In genomic region chr1:1724035-1724864, GRCh38 we compare ENCODE assay signal across 1 cellular context.
A peak's percentile ranks its signal among the peaks of the same experiment; 100 is the strongest.
TF ChIP-seq lines count a peak whose summit lies in the region.
"Not testable (repeated sequence)": the region's sequence is repeated elsewhere in the genome, so short reads cannot be mapped to it uniquely, and the experiment has no call there.

Gene CDK11A, minus strand, starts transcription at chr1:1724357. Its CDS starts 1,539 bp downstream, at chr1:1722818.

TF ChIP-seq in HepG2, 621 proteins besides CTCF, POLR2A, EP300 and RAD21 (continued from another document and continues in another):
- TF ChIP-seq, protein P1, sequence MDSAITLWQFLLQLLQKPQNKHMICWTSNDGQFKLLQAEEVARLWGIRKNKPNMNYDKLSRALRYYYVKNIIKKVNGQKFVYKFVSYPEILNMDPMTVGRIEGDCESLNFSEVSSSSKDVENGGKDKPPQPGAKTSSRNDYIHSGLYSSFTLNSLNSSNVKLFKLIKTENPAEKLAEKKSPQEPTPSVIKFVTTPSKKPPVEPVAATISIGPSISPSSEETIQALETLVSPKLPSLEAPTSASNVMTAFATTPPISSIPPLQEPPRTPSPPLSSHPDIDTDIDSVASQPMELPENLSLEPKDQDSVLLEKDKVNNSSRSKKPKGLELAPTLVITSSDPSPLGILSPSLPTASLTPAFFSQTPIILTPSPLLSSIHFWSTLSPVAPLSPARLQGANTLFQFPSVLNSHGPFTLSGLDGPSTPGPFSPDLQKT (CRISPR knock-in tag; IDR thresholded peaks at IDR 0.05; ENCODE audit: borderline replicate concordance): peak; percentile 68; the same call in 1 of the 2 replicates
- TF ChIP-seq PHF21A (CRISPR knock-in tag; IDR thresholded peaks at IDR 0.05) (peak; percentile 45; the same call in 1 of the 2 replicates), KDM2A (CRISPR knock-in tag; IDR thresholded peaks at IDR 0.05; ENCODE audit: borderline replicate concordance, low read depth) (peak; percentile 94), FOXA3 (CRISPR knock-in tag; IDR thresholded peaks at IDR 0.05) (peak; percentile 30; the same call in 1 of the 2 replicates), RXRB (CRISPR knock-in tag; IDR thresholded peaks at IDR 0.05; ENCODE audit: borderline replicate concordance) (peak; percentile 93), ZNF44 (CRISPR knock-in tag; IDR thresholded peaks at IDR 0.05) (0 out of 2 replicates have a peak, but pooled peaks have one; percentile 56), KMT2B (CRISPR knock-in tag; IDR thresholded peaks at IDR 0.05) (peak; percentile 91), BCL6 (CRISPR knock-in tag; IDR thresholded peaks at IDR 0.05) (0 out of 2 replicates have a peak, but pooled peaks have one; percentile 12), ELF1 (CRISPR knock-in tag; IDR thresholded peaks at IDR 0.05) (peak; percentile 97), KAT8 (CRISPR knock-in tag; IDR thresholded peaks at IDR 0.05) (peak; percentile 98), BORCS8-MEF2B (CRISPR knock-in tag; IDR thresholded peaks at IDR 0.05) (peak; percentile 40; the same call in 1 of the 2 replicates), POLR2AphosphoS5 (IDR thresholded peaks at IDR 0.05; ENCODE audit: low read depth, low read length) (peak; percentile 51), SOX5 (CRISPR knock-in tag; IDR thresholded peaks at IDR 0.05; ENCODE audit: borderline replicate concordance) (peak; percentile 16; the same call in 1 of the 2 replicates), DMAP1 (CRISPR knock-in tag; IDR thresholded peaks at IDR 0.05) (peak; percentile 30; the same call in 1 of the 2 replicates), GFI1 (CRISPR knock-in tag; IDR thresholded peaks at IDR 0.05; ENCODE audit: borderline replicate concordance) (peak; percentile 32; the same call in 1 of the 2 replicates), ZNF770 (CRISPR knock-in tag; IDR thresholded peaks at IDR 0.05) (0 out of 2 replicates have a peak, but pooled peaks have one; percentile 29), RFXAP (CRISPR knock-in tag; IDR thresholded peaks at IDR 0.05; ENCODE audit: borderline replicate concordance) (peak; percentile 44; the same call in 1 of the 2 replicates), SMAD3 (CRISPR knock-in tag; IDR thresholded peaks at IDR 0.05) (0 out of 2 replicates have a peak, but pooled peaks have one; percentile 18), SP4 (CRISPR knock-in tag; IDR thresholded peaks at IDR 0.05) (peak; percentile 42; the same call in 1 of the 2 replicates), HOXA3 (CRISPR knock-in tag; IDR thresholded peaks at IDR 0.05) (peak; percentile 99), ZNF746 (CRISPR knock-in tag; IDR thresholded peaks at IDR 0.05) (peak; percentile 46; the same call in 1 of the 2 replicates), HDAC2 (CRISPR knock-in tag; IDR thresholded peaks at IDR 0.05) (peak; percentile 74), NR2F1 (CRISPR knock-in tag; IDR thresholded peaks at IDR 0.05) (peak; percentile 45 to 82; a peak in 2 of 4 replicates), NR2F6 (IDR thresholded peaks at IDR 0.05) (peak; percentile 70), NR2F6 (CRISPR knock-in tag; IDR thresholded peaks at IDR 0.05) (peak; percentile 84)
- TF ChIP-seq, protein P2, sequence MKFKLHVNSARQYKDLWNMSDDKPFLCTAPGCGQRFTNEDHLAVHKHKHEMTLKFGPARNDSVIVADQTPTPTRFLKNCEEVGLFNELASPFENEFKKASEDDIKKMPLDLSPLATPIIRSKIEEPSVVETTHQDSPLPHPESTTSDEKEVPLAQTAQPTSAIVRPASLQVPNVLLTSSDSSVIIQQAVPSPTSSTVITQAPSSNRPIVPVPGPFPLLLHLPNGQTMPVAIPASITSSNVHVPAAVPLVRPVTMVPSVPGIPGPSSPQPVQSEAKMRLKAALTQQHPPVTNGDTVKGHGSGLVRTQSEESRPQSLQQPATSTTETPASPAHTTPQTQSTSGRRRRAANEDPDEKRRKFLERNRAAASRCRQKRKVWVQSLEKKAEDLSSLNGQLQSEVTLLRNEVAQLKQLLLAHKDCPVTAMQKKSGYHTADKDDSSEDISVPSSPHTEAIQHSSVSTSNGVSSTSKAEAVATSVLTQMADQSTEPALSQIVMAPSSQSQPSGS (CRISPR knock-in tag; IDR thresholded peaks at IDR 0.05): peak; percentile 61; the same call in 1 of the 2 replicates
- TF ChIP-seq, protein P3, sequence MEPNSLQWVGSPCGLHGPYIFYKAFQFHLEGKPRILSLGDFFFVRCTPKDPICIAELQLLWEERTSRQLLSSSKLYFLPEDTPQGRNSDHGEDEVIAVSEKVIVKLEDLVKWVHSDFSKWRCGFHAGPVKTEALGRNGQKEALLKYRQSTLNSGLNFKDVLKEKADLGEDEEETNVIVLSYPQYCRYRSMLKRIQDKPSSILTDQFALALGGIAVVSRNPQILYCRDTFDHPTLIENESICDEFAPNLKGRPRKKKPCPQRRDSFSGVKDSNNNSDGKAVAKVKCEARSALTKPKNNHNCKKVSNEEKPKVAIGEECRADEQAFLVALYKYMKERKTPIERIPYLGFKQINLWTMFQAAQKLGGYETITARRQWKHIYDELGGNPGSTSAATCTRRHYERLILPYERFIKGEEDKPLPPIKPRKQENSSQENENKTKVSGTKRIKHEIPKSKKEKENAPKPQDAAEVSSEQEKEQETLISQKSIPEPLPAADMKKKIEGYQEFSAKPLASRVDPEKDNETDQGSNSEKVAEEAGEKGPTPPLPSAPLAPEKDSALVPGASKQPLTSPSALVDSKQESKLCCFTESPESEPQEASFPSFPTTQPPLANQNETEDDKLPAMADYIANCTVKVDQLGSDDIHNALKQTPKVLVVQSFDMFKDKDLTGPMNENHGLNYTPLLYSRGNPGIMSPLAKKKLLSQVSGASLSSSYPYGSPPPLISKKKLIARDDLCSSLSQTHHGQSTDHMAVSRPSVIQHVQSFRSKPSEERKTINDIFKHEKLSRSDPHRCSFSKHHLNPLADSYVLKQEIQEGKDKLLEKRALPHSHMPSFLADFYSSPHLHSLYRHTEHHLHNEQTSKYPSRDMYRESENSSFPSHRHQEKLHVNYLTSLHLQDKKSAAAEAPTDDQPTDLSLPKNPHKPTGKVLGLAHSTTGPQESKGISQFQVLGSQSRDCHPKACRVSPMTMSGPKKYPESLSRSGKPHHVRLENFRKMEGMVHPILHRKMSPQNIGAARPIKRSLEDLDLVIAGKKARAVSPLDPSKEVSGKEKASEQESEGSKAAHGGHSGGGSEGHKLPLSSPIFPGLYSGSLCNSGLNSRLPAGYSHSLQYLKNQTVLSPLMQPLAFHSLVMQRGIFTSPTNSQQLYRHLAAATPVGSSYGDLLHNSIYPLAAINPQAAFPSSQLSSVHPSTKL (CRISPR knock-in tag; IDR thresholded peaks at IDR 0.05): peak; percentile 10; the same call in 1 of the 2 replicates
- TF ChIP-seq, protein P4, sequence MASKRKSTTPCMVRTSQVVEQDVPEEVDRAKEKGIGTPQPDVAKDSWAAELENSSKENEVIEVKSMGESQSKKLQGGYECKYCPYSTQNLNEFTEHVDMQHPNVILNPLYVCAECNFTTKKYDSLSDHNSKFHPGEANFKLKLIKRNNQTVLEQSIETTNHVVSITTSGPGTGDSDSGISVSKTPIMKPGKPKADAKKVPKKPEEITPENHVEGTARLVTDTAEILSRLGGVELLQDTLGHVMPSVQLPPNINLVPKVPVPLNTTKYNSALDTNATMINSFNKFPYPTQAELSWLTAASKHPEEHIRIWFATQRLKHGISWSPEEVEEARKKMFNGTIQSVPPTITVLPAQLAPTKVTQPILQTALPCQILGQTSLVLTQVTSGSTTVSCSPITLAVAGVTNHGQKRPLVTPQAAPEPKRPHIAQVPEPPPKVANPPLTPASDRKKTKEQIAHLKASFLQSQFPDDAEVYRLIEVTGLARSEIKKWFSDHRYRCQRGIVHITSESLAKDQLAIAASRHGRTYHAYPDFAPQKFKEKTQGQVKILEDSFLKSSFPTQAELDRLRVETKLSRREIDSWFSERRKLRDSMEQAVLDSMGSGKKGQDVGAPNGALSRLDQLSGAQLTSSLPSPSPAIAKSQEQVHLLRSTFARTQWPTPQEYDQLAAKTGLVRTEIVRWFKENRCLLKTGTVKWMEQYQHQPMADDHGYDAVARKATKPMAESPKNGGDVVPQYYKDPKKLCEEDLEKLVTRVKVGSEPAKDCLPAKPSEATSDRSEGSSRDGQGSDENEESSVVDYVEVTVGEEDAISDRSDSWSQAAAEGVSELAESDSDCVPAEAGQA (IDR thresholded peaks at IDR 0.05; ENCODE audit: low read depth): peak; percentile 98
- TF ChIP-seq, protein P4 (CRISPR knock-in tag; IDR thresholded peaks at IDR 0.05; ENCODE audit: borderline replicate concordance): not testable (repeated sequence)
- TF ChIP-seq, protein P5, sequence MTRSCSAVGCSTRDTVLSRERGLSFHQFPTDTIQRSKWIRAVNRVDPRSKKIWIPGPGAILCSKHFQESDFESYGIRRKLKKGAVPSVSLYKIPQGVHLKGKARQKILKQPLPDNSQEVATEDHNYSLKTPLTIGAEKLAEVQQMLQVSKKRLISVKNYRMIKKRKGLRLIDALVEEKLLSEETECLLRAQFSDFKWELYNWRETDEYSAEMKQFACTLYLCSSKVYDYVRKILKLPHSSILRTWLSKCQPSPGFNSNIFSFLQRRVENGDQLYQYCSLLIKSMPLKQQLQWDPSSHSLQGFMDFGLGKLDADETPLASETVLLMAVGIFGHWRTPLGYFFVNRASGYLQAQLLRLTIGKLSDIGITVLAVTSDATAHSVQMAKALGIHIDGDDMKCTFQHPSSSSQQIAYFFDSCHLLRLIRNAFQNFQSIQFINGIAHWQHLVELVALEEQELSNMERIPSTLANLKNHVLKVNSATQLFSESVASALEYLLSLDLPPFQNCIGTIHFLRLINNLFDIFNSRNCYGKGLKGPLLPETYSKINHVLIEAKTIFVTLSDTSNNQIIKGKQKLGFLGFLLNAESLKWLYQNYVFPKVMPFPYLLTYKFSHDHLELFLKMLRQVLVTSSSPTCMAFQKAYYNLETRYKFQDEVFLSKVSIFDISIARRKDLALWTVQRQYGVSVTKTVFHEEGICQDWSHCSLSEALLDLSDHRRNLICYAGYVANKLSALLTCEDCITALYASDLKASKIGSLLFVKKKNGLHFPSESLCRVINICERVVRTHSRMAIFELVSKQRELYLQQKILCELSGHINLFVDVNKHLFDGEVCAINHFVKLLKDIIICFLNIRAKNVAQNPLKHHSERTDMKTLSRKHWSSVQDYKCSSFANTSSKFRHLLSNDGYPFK (CRISPR knock-in tag; IDR thresholded peaks at IDR 0.05; ENCODE audit: borderline replicate concordance): peak; percentile 40; the same call in 1 of the 2 replicates
- TF ChIP-seq, protein P6, sequence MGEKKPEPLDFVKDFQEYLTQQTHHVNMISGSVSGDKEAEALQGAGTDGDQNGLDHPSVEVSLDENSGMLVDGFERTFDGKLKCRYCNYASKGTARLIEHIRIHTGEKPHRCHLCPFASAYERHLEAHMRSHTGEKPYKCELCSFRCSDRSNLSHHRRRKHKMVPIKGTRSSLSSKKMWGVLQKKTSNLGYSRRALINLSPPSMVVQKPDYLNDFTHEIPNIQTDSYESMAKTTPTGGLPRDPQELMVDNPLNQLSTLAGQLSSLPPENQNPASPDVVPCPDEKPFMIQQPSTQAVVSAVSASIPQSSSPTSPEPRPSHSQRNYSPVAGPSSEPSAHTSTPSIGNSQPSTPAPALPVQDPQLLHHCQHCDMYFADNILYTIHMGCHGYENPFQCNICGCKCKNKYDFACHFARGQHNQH (CRISPR knock-in tag; IDR thresholded peaks at IDR 0.05): peak; percentile 35; the same call in 1 of the 2 replicates
- TF ChIP-seq, protein P7, sequence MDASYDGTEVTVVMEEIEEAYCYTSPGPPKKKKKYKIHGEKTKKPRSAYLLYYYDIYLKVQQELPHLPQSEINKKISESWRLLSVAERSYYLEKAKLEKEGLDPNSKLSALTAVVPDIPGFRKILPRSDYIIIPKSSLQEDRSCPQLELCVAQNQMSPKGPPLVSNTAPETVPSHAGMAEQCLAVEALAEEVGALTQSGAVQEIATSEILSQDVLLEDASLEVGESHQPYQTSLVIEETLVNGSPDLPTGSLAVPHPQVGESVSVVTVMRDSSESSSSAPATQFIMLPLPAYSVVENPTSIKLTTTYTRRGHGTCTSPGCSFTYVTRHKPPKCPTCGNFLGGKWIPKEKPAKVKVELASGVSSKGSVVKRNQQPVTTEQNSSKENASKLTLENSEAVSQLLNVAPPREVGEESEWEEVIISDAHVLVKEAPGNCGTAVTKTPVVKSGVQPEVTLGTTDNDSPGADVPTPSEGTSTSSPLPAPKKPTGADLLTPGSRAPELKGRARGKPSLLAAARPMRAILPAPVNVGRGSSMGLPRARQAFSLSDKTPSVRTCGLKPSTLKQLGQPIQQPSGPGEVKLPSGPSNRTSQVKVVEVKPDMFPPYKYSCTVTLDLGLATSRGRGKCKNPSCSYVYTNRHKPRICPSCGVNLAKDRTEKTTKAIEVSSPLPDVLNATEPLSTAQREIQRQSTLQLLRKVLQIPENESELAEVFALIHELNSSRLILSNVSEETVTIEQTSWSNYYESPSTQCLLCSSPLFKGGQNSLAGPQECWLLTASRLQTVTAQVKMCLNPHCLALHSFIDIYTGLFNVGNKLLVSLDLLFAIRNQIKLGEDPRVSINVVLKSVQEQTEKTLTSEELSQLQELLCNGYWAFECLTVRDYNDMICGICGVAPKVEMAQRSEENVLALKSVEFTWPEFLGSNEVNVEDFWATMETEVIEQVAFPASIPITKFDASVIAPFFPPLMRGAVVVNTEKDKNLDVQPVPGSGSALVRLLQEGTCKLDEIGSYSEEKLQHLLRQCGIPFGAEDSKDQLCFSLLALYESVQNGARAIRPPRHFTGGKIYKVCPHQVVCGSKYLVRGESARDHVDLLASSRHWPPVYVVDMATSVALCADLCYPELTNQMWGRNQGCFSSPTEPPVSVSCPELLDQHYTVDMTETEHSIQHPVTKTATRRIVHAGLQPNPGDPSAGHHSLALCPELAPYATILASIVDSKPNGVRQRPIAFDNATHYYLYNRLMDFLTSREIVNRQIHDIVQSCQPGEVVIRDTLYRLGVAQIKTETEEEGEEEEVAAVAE (CRISPR knock-in tag; IDR thresholded peaks at IDR 0.05; ENCODE audit: borderline replicate concordance): peak; percentile 71; the same call in 1 of the 2 replicates
